In genomic region chr12:91616401-91616800, GRCh38 we compare ENCODE assay signal across 20 cellular contexts.
"Had no signal": no experiment of that assay in that cellular context is flagged by ENCODE, and none has a peak within 500 bp of the region (broad histone marks: within the 10 kb centered on the region; RNA-seq: fewer than 3 reads in every experiment).

No MANE protein-coding gene starts in this region.

- H3K9me3 Mint-ChIP-seq: activated naive CD4-positive, alpha-beta T cell treated with anti-CD3 and anti-CD28 coated beads, Interleukin-2, amount 50 U/mL, for 24 hours; activated T-cell treated with anti-CD3 and anti-CD28 coated beads, Interleukin-2, amount 50 U/mL, for 4 hours; stimulated activated memory B cell treated with anti-CD40 and anti-IgM and Interleukin-4, amounts not matched to agents 10 μg/mL and 1 μg/mL and 100 μg/mL, for 72 hours had no signal

- H3K27me3 ChIP-seq: adrenal gland, cardiac muscle cell, esophagus muscularis mucosa, spleen, testis had no signal

- H3K36me3 ChIP-seq: adrenal gland, cardiac muscle cell, esophagus muscularis mucosa, spleen had no signal

- H3K4me3 ChIP-seq: adrenal gland, cardiac muscle cell, esophagus muscularis mucosa, mucosa of descending colon, spleen, testis had no signal

- H3K4me1 ChIP-seq: esophagus muscularis mucosa, spleen had no signal

- DNase-seq: activated CD4-positive, alpha-beta T cell treated with anti-CD3 and anti-CD28 coated beads, Interleukin-2, amount 50 U/mL, for 1 hour; activated CD4-positive, CD25-positive, alpha-beta regulatory T cell treated with anti-CD3 and anti-CD28 coated beads, Interleukin-2, amount 50 U/mL, for 72 hours; activated CD8-positive, alpha-beta memory T cell treated with anti-CD3 and anti-CD28 coated beads, Interleukin-2, amount 50 U/mL, for 4 hours; activated T-cell treated with anti-CD3 and anti-CD28 coated beads, Interleukin-2, amount 50 U/mL, for 4 hours; adrenal gland; effector CD8-positive, alpha-beta T cell; mesenchymal stem cell; mucosa of descending colon; naive thymus-derived CD4-positive, alpha-beta T cell; spleen; stimulated activated CD4-positive, alpha-beta T cell treated with anti-CD3 and anti-CD28 coated beads, Interleukin-4, amount 100 ng/mL, for 4 hours; T1000; testis had no signal

- H3K27ac Mint-ChIP-seq: activated naive CD4-positive, alpha-beta T cell treated with anti-CD3 and anti-CD28 coated beads, Interleukin-2, amount 50 U/mL, for 24 hours; dendritic cell treated with granulocyte-macrophage colony-stimulating factor and Interleukin-4, amounts not matched to agents 40 ng/mL and 50 ng/mL, for 4 days; naive thymus-derived CD4-positive, alpha-beta T cell; stimulated activated memory B cell treated with anti-CD40 and anti-IgM and Interleukin-4, amounts not matched to agents 10 μg/mL and 1 μg/mL and 100 μg/mL, for 72 hours; type B pancreatic cell had no signal

- H3K36me3 Mint-ChIP-seq: activated naive CD4-positive, alpha-beta T cell treated with anti-CD3 and anti-CD28 coated beads, Interleukin-2, amount 50 U/mL, for 24 hours; naive thymus-derived CD4-positive, alpha-beta T cell; stimulated activated memory B cell treated with anti-CD40 and anti-IgM and Interleukin-4, amounts not matched to agents 10 μg/mL and 1 μg/mL and 100 μg/mL, for 72 hours; type B pancreatic cell had no signal

- H3K27me3 Mint-ChIP-seq: activated naive CD4-positive, alpha-beta T cell treated with anti-CD3 and anti-CD28 coated beads, Interleukin-2, amount 50 U/mL, for 24 hours had no signal

- H3K4me3 Mint-ChIP-seq: activated naive CD4-positive, alpha-beta T cell treated with anti-CD3 and anti-CD28 coated beads, Interleukin-2, amount 50 U/mL, for 24 hours; activated T-cell treated with anti-CD3 and anti-CD28 coated beads, Interleukin-2, amount 50 U/mL, for 4 hours; dendritic cell treated with granulocyte-macrophage colony-stimulating factor and Interleukin-4, amounts not matched to agents 40 ng/mL and 50 ng/mL, for 4 days; naive thymus-derived CD4-positive, alpha-beta T cell; stimulated activated memory B cell treated with anti-CD40 and anti-IgM and Interleukin-4, amounts not matched to agents 10 μg/mL and 1 μg/mL and 100 μg/mL, for 72 hours; type B pancreatic cell had no signal

- H3K9me3 ChIP-seq: adrenal gland, esophagus muscularis mucosa, mucosa of descending colon, spleen, testis had no signal

- ATAC-seq: activated T-cell treated with anti-CD3 and anti-CD28 coated beads, Interleukin-2, amount 50 U/mL, for 4 hours; mucosa of descending colon; naive thymus-derived CD4-positive, alpha-beta T cell; sciatic nerve; stimulated activated memory B cell treated with anti-CD40 and anti-IgM and Interleukin-4, amounts not matched to agents 10 μg/mL and 1 μg/mL and 100 μg/mL, for 72 hours had no signal
